In the genomic region with DNA sequence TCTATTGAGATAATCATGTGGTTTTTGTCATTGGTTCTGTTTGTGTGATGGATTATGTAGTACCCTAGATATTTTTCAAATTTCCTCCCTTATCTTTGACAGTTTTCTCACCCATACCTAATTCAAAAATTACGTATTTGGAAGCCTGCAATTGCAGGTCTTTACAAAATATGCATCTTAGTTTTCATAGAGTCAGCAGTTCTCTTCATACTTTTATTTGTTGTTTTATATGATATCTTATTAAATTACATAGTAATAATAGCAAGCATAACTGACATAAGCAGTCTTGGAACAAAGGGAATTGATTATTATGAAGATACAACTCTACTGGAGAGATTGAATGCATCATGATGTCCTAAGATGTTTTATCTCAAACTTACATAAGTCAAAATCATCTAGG, we compare ENCODE assay signal across 6 cellular contexts.
"Had no signal": no experiment of that assay in that cellular context is flagged by ENCODE, and none has a peak within 500 bp of the region (broad histone marks: within the 10 kb centered on the region; RNA-seq: fewer than 3 reads in every experiment).

No MANE protein-coding gene starts in this region.

- H3K27ac Mint-ChIP-seq: IgD-negative memory B cell had no signal

- H3K9ac ChIP-seq: KMS-11 had no signal

- H3K4me3 Mint-ChIP-seq: IgD-negative memory B cell had no signal

- H3K27ac ChIP-seq: HL-60, KMS-11 had no signal

- H3K4me2 ChIP-seq: KMS-11 had no signal

- DNase-seq: KBM-7, KG1 had no signal

- FAIRE-seq: HTR-8/SVneo had no signal
